ENCODE assay signal across 1 cellular context in the genomic region with DNA sequence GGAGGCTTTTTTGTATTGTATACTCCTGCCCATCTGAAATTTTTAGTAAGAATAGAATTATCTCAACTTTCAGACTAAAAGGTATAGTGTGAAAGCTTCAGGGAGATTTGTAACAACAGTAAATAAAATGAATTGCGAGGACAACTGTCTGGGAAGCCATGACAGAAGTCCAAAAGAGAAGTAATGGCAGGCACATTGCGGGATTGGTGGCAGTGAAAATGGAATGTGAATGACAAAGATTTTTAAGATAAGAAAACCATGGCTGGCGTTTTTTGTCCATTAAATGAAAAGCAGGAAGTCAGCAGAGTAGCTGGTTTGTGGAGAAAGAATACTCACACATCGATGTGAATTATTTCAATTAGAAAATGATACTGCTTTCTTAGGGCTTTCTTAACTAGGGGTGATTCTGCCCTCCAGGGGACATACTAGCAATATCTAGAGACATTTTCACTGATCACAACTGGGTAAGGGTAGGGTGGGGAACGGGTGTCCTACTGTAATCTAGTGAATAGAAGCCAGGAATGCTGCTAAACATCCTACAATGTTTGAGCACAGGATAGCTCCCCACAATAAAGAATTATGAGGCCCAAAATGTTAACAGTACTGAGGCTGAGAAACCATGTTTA.
TF ChIP-seq lines count a peak whose summit lies in the region.

No MANE protein-coding gene starts in this region.

TF ChIP-seq in IMR-90, 13 proteins besides CTCF, POLR2A, EP300 and RAD21:
- TF ChIP-seq RCOR1 (IDR thresholded peaks at IDR 0.05; ENCODE audit: insufficient replicate concordance, low read length), result no peak
- TF ChIP-seq, protein P1, sequence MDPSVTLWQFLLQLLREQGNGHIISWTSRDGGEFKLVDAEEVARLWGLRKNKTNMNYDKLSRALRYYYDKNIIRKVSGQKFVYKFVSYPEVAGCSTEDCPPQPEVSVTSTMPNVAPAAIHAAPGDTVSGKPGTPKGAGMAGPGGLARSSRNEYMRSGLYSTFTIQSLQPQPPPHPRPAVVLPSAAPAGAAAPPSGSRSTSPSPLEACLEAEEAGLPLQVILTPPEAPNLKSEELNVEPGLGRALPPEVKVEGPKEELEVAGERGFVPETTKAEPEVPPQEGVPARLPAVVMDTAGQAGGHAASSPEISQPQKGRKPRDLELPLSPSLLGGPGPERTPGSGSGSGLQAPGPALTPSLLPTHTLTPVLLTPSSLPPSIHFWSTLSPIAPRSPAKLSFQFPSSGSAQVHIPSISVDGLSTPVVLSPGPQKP (IDR thresholded peaks at IDR 0.05; ENCODE audit: borderline replicate concordance, low read depth, low read length), result no peak
- TF ChIP-seq MAFK (IDR thresholded peaks at IDR 0.05; ENCODE audit: low read depth, low read length), result no peak
- TF ChIP-seq SMC3 (IDR thresholded peaks at IDR 0.05; ENCODE audit: low read depth, low read length), result no peak
- no peak for TF ChIP-seq BHLHE40 (IDR thresholded peaks at IDR 0.05; ENCODE audit: low read depth, low read length)
- TF ChIP-seq, protein P2, sequence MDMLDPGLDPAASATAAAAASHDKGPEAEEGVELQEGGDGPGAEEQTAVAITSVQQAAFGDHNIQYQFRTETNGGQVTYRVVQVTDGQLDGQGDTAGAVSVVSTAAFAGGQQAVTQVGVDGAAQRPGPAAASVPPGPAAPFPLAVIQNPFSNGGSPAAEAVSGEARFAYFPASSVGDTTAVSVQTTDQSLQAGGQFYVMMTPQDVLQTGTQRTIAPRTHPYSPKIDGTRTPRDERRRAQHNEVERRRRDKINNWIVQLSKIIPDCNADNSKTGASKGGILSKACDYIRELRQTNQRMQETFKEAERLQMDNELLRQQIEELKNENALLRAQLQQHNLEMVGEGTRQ (IDR thresholded peaks at IDR 0.05; ENCODE audit: low read depth, low read length), result no peak
- TF ChIP-seq RFX5 (IDR thresholded peaks at IDR 0.05; ENCODE audit: low read depth, low read length), result no peak
- no peak for TF ChIP-seq MAZ (IDR thresholded peaks at IDR 0.05; ENCODE audit: borderline replicate concordance, low read depth, low read length)
- no peak for TF ChIP-seq FOS (IDR thresholded peaks at IDR 0.05; ENCODE audit: low read depth, low read length)
- TF ChIP-seq NFE2L2 (IDR thresholded peaks at IDR 0.05; ENCODE audit: low read depth, low read length), result no peak
- TF ChIP-seq CHD1 (IDR thresholded peaks at IDR 0.05; ENCODE audit: low read depth, low read length), result no peak
- no peak for TF ChIP-seq MXI1 (IDR thresholded peaks at IDR 0.05; ENCODE audit: borderline replicate concordance, low read depth, low read length)
- TF ChIP-seq CEBPB (IDR thresholded peaks at IDR 0.05; ENCODE audit: low read depth, low read length), result no peak
TF ChIP-seq in IMR-90: peak in this region for 0.
